Comparison of ENCODE assay signal across 1 cellular context in genomic region chr17:55451758-55452468, GRCh38.
TF ChIP-seq lines count a peak whose summit lies in the region.

No MANE protein-coding gene starts in this region.

TF ChIP-seq in HCT116, 20 proteins besides CTCF, POLR2A, EP300 and RAD21 (continued from another document):
- TF ChIP-seq POLR2AphosphoS5 (IDR thresholded peaks at IDR 0.05; ENCODE audit: low read depth, low read length) = no peak
